In the genomic region with DNA sequence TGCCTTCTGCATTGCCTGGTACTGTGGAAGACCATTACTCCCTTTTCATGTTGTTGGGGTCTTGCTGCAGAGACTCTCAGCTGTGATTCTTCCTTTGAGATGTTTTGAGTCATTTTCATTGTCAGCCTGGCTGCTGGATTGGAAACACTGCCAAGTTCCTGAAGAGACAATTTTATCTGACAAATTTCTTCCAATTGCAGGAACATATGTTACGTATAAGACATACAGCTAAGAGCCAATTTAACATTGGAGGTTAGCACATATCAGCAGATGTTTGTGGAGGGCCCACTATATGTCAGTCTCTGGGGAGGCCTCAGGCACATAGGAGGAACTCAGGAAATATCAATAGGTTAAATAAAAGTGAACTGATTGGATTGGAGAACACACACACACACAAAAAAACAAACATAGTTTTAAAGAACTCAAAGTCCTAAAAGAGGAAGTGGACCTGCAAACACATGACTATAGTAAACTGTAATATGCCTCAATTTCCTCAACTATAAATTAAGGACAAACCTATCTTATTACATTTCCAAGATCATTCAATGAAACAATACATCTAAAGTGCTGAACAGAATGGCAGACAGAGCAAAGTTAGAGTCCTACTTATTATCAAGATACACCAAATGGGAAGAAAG, we compare ENCODE assay signal across 22 cellular contexts.
"Had no signal": no experiment of that assay in that cellular context is flagged by ENCODE, and none has a peak within 500 bp of the region (broad histone marks: within the 10 kb centered on the region; RNA-seq: fewer than 3 reads in every experiment).

No MANE protein-coding gene starts in this region.

- H3K36me3 ChIP-seq: sigmoid colon, thoracic aorta, upper lobe of left lung had no signal

- H3K27me3 ChIP-seq: body of pancreas, sigmoid colon, upper lobe of left lung had no signal

- H3K9me3 ChIP-seq: body of pancreas, sigmoid colon, thoracic aorta, upper lobe of left lung had no signal

- DNase-seq: activated B cell treated with CpG ODN at 0.5 μM for 24 hours; activated CD4-positive, alpha-beta memory T cell treated with anti-CD3 and anti-CD28 coated beads for 36 hours; activated CD4-positive, alpha-beta T cell treated with anti-CD3 and anti-CD28 coated beads for 4 hours; activated CD8-positive, alpha-beta memory T cell treated with anti-CD3 and anti-CD28 coated beads, Interleukin-2, amount 10 ng/mL, durations not matched to agents 7 days and 5 days; activated naive CD4-positive, alpha-beta T cell treated with Interleukin-2 at 50 U/mL for 16 hours; activated naive CD8-positive, alpha-beta T cell treated with anti-CD3 and anti-CD28 coated beads, Interleukin-2, amount 10 ng/mL, durations not matched to agents 7 days and 5 days; body of pancreas; cortex of kidney; effector CD8-positive, alpha-beta T cell; foreskin melanocyte; glutamatergic neuron; hypothalamus; islet precursor cell; natural killer cell; nucleus accumbens; posterior cingulate gyrus; sigmoid colon; stimulated activated CD4-positive, alpha-beta T cell treated with anti-CD3 and anti-CD28 coated beads, Interleukin-4, amount 100 ng/mL, for 24 hours; upper lobe of left lung had no signal

- H3K4me3 ChIP-seq: body of pancreas, lung, sigmoid colon, thoracic aorta, upper lobe of left lung had no signal

- H3K27ac ChIP-seq: sigmoid colon, thoracic aorta, upper lobe of left lung had no signal

- ATAC-seq: activated CD8-positive, alpha-beta memory T cell treated with anti-CD3 and anti-CD28 coated beads, Interleukin-2, amount 10 ng/mL, durations not matched to agents 7 days and 5 days; body of pancreas; natural killer cell; stimulated activated effector memory CD8-positive, alpha-beta T cell treated with anti-CD3 and anti-CD28 coated beads, Interleukin-12 subunit alpha, Interleukin-12 subunit beta, amount 100 ng/mL, for 72 hours had no signal
